19 cellular contexts compared by ENCODE assay signal in the genomic region with DNA sequence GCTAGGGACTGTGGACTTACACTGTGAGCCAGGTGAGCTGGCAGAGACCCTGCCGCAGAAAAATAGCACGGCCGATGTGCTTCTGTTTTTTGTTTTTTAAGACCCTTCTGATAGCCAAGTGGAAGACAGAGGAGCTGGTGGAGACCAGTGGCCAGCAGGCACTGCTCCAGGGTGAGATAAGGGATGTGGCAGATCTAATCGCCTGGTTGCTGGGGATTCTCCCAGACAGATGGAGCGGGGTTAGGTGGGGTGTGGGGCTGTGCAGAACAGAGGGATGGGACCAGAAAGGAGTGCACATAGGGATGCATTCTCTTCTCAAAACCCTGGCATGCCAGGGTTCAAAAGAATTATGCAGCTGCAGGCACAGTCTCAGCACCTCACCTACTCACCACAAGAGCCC.
DNase-seq lines count a peak whose midpoint lies in the region; ATAC-seq and TF ChIP-seq lines count a peak whose summit lies in the region.
"Had no signal": no experiment of that assay in that cellular context is flagged by ENCODE, and none has a peak within 500 bp of the region (broad histone marks: within the 10 kb centered on the region; RNA-seq: fewer than 3 reads in every experiment).

No MANE protein-coding gene starts in this region.

- H3K4me2 ChIP-seq in KMS-11: 0 out of 2 replicates have a peak overlapping the region, but pooled peaks have one; percentile 38

- intact Hi-C loops in activated T-helper 1 cell treated with anti-CD3 and anti-CD28 coated beads, Interleukin-12 subunit alpha, Interleukin-12 subunit beta, Interleukin-2, Interleukin-4 antibody, amounts not matched to agents 30 ng/mL and 10 ng/mL and 1 ng/mL, durations not matched to agents 14 hours and 24 hours and 36 hours (cut with micrococcal nuclease): no loop called here
- intact Hi-C loops in Right ventricle myocardium inferior (cut with DNase I): no loop called here

- H3K27me3 ChIP-seq in KMS-11 (ENCODE audit: insufficient read depth, low read depth): no peaks in the 10 kb centered on the region
- H3K27me3 ChIP-seq: MG63, SJSA1 had no signal

- ATAC-seq in Right ventricle myocardium inferior: no peak

- H2AFZ ChIP-seq in KMS-11 (ENCODE audit: low read depth): no peak overlapping the region

- peaks cover 71% of the 10 kb centered on the region for H3K36me3 Mint-ChIP-seq in activated T-helper 1 cell treated with anti-CD3 and anti-CD28 coated beads, Interleukin-12 subunit alpha, Interleukin-12 subunit beta, Interleukin-2, Interleukin-4 antibody, amounts not matched to agents 30 ng/mL and 10 ng/mL and 1 ng/mL, durations not matched to agents 14 hours and 24 hours and 36 hours (ENCODE audit: low read depth)
- H3K36me3 Mint-ChIP-seq in nephron progenitor cell (ENCODE audit: low read depth): peaks cover 15% of the 10 kb centered on the region

- H3K27me3 Mint-ChIP-seq in activated T-helper 1 cell treated with anti-CD3 and anti-CD28 coated beads, Interleukin-12 subunit alpha, Interleukin-12 subunit beta, Interleukin-2, Interleukin-4 antibody, amounts not matched to agents 30 ng/mL and 10 ng/mL and 1 ng/mL, durations not matched to agents 14 hours and 24 hours and 36 hours (ENCODE audit: insufficient read depth): no peaks in the 10 kb centered on the region
- H3K27me3 Mint-ChIP-seq in nephron progenitor cell (ENCODE audit: low read depth, poor library complexity): no peaks in the 10 kb centered on the region

- H3K79me2 ChIP-seq in KMS-11 (ENCODE audit: insufficient read depth, low read depth): peaks cover 16% of the 10 kb centered on the region; the same call in 1 of the 2 replicates

- H4K20me1 ChIP-seq in KMS-11 (ENCODE audit: insufficient read depth): no peaks in the 10 kb centered on the region

- peaks cover 8% of the 10 kb centered on the region; the same call in 1 of the 2 replicates for H3K36me3 ChIP-seq in KMS-11 (ENCODE audit: insufficient read depth)

- TF ChIP-seq CTCF in KMS-11 (conservative IDR thresholded peaks at IDR 0.05; ENCODE audit: low read depth, low read length) (no peak), nephron progenitor cell (IDR thresholded peaks at IDR 0.05) (no peak)

- DNase-seq in NCI-H146 (lab: John Stamatoyannopoulos, UW) (peak; percentile 16), NCI-H146 treated with DMSO at 0.1 percent for 48 hours (lab: John Stamatoyannopoulos, UW; ENCODE audit: unreplicated experiment) (no peak), nephron progenitor cell (no peak), Right ventricle myocardium inferior (ENCODE audit: missing footprints) (no peak), HCEC 1CT (no peak), DMS53 (lab: John Stamatoyannopoulos, UW) (no peak)
- DNase-seq in activated T-helper 1 cell treated with anti-CD3 and anti-CD28 coated beads, Interleukin-12 subunit alpha, Interleukin-12 subunit beta, Interleukin-2, Interleukin-4 antibody, amounts not matched to agents 30 ng/mL and 10 ng/mL and 1 ng/mL, durations not matched to agents 14 hours and 24 hours and 36 hours (ENCODE audit: low spot score): no peak
- DNase-seq: H9; Karpas-422; MG63; NCI-H1092 treated with DMSO at 0.1 percent for 48 hours; NCI-H1694 treated with DMSO at 0.1 percent for 48 hours; NCI-H345; NCI-H526; NK-92 treated with Interleukin-12 subunit alpha and Interleukin-12 subunit beta, amount 100 ng/mL, for 24 hours; RPMI8226 had no signal

- H3K9ac ChIP-seq in KMS-11: no peak overlapping the region

- peaks cover 69% of the 10 kb centered on the region for H3K4me1 ChIP-seq in KMS-11 (ENCODE audit: low read depth, poor library complexity, severe bottlenecking)
- H3K4me1 ChIP-seq: SJSA1 had no signal

- no peak overlapping the region for H3K27ac ChIP-seq in KMS-11
- H3K27ac ChIP-seq: 22Rv1, SJSA1 had no signal

- peaks cover 63% of the 10 kb centered on the region for H3K4me1 Mint-ChIP-seq in activated T-helper 1 cell treated with anti-CD3 and anti-CD28 coated beads, Interleukin-12 subunit alpha, Interleukin-12 subunit beta, Interleukin-2, Interleukin-4 antibody, amounts not matched to agents 30 ng/mL and 10 ng/mL and 1 ng/mL, durations not matched to agents 14 hours and 24 hours and 36 hours (ENCODE audit: low read depth)
- peaks cover 18% of the 10 kb centered on the region for H3K4me1 Mint-ChIP-seq in nephron progenitor cell

- no peak overlapping the region for H3K4me3 Mint-ChIP-seq in activated T-helper 1 cell treated with anti-CD3 and anti-CD28 coated beads, Interleukin-12 subunit alpha, Interleukin-12 subunit beta, Interleukin-2, Interleukin-4 antibody, amounts not matched to agents 30 ng/mL and 10 ng/mL and 1 ng/mL, durations not matched to agents 14 hours and 24 hours and 36 hours
- H3K4me3 Mint-ChIP-seq in nephron progenitor cell: no peak overlapping the region
- H3K4me3 Mint-ChIP-seq: H9 had no signal

- peak overlapping the region; percentile 61 for H3K27ac Mint-ChIP-seq in activated T-helper 1 cell treated with anti-CD3 and anti-CD28 coated beads, Interleukin-12 subunit alpha, Interleukin-12 subunit beta, Interleukin-2, Interleukin-4 antibody, amounts not matched to agents 30 ng/mL and 10 ng/mL and 1 ng/mL, durations not matched to agents 14 hours and 24 hours and 36 hours
- H3K27ac Mint-ChIP-seq in nephron progenitor cell: peak overlapping the region; percentile 75

- no peaks in the 10 kb centered on the region for H3K9me3 Mint-ChIP-seq in activated T-helper 1 cell treated with anti-CD3 and anti-CD28 coated beads, Interleukin-12 subunit alpha, Interleukin-12 subunit beta, Interleukin-2, Interleukin-4 antibody, amounts not matched to agents 30 ng/mL and 10 ng/mL and 1 ng/mL, durations not matched to agents 14 hours and 24 hours and 36 hours
- H3K9me3 Mint-ChIP-seq in nephron progenitor cell: no peaks in the 10 kb centered on the region
- H3K9me3 Mint-ChIP-seq: H9 had no signal

- H3K4me3 ChIP-seq in KMS-11 (IDR thresholded peaks at IDR 0.05; ENCODE audit: insufficient read depth, low read depth, low read length): no peak overlapping the region
- H3K4me3 ChIP-seq: MG63, SJSA1 had no signal
